1 cellular context compared by ENCODE assay signal in the genomic region with DNA sequence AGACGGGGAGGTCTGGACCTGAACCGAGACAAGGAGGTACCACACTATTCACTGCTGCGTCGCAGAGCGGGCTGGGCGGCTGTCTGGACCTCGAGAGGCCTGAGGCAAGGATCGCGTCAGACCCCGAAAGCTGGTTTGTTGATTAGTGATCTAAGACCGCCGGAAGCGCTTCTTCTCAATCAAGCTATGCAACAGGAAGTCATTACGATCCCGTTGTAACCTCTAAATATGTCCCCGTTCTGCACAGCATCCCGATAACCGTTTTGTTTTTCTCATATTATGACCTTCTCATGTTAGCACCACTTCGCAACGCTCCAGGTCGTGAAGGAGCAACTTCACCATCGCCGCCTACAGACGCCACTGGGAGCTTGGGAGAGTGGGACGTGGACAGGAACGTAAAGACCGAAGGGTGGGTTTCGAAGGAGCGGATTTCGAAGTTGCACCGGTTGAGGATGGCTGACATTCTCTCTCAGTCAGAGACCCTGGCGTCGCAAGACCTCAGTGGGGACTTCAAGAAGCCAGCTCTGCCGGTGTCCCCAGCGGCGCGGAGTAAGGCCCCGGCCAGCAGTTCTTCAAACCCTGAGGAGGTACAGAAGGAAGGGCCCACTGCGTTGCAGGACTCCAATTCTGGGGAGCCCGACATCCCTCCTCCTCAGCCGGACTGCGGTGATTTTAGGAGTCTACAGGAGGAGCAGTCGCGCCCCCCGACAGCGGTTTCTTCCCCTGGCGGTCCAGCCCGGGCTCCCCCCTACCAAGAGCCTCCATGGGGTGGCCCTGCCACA.
TF ChIP-seq lines count a peak whose summit lies in the region.

A gene with protein sequence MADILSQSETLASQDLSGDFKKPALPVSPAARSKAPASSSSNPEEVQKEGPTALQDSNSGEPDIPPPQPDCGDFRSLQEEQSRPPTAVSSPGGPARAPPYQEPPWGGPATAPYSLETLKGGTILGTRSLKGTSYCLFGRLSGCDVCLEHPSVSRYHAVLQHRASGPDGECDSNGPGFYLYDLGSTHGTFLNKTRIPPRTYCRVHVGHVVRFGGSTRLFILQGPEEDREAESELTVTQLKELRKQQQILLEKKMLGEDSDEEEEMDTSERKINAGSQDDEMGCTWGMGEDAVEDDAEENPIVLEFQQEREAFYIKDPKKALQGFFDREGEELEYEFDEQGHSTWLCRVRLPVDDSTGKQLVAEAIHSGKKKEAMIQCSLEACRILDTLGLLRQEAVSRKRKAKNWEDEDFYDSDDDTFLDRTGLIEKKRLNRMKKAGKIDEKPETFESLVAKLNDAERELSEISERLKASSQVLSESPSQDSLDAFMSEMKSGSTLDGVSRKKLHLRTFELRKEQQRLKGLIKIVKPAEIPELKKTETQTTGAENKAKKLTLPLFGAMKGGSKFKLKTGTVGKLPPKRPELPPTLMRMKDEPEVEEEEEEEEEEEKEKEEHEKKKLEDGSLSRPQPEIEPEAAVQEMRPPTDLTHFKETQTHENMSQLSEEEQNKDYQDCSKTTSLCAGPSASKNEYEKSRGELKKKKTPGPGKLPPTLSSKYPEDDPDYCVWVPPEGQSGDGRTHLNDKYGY (plus strand): TSS at position 427 of the 782 bp plus-strand sequence. CDS start 26 bp downstream, at position 453.
A gene with protein sequence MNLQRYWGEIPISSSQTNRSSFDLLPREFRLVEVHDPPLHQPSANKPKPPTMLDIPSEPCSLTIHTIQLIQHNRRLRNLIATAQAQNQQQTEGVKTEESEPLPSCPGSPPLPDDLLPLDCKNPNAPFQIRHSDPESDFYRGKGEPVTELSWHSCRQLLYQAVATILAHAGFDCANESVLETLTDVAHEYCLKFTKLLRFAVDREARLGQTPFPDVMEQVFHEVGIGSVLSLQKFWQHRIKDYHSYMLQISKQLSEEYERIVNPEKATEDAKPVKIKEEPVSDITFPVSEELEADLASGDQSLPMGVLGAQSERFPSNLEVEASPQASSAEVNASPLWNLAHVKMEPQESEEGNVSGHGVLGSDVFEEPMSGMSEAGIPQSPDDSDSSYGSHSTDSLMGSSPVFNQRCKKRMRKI (minus strand): TSS at position 152 of the 782 bp plus-strand sequence. CDS start 1,422 bp downstream, outside the sequence.

TF ChIP-seq in K562, 482 proteins besides CTCF, POLR2A, EP300 and RAD21 (continued from another document and continues in another):
- TF ChIP-seq, protein P1, sequence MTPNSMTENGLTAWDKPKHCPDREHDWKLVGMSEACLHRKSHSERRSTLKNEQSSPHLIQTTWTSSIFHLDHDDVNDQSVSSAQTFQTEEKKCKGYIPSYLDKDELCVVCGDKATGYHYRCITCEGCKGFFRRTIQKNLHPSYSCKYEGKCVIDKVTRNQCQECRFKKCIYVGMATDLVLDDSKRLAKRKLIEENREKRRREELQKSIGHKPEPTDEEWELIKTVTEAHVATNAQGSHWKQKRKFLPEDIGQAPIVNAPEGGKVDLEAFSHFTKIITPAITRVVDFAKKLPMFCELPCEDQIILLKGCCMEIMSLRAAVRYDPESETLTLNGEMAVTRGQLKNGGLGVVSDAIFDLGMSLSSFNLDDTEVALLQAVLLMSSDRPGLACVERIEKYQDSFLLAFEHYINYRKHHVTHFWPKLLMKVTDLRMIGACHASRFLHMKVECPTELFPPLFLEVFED (CRISPR knock-in tag; conservative IDR thresholded peaks at IDR 0.05), result no peak
- TF ChIP-seq, protein P2, sequence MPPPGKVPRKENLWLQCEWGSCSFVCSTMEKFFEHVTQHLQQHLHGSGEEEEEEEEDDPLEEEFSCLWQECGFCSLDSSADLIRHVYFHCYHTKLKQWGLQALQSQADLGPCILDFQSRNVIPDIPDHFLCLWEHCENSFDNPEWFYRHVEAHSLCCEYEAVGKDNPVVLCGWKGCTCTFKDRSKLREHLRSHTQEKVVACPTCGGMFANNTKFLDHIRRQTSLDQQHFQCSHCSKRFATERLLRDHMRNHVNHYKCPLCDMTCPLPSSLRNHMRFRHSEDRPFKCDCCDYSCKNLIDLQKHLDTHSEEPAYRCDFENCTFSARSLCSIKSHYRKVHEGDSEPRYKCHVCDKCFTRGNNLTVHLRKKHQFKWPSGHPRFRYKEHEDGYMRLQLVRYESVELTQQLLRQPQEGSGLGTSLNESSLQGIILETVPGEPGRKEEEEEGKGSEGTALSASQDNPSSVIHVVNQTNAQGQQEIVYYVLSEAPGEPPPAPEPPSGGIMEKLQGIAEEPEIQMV (tag; conservative IDR thresholded peaks at IDR 0.05; ENCODE audit: low read depth), result peak; percentile 84
- TF ChIP-seq, protein P3, sequence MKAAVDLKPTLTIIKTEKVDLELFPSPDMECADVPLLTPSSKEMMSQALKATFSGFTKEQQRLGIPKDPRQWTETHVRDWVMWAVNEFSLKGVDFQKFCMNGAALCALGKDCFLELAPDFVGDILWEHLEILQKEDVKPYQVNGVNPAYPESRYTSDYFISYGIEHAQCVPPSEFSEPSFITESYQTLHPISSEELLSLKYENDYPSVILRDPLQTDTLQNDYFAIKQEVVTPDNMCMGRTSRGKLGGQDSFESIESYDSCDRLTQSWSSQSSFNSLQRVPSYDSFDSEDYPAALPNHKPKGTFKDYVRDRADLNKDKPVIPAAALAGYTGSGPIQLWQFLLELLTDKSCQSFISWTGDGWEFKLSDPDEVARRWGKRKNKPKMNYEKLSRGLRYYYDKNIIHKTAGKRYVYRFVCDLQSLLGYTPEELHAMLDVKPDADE (conservative IDR thresholded peaks at IDR 0.05; ENCODE audit: control insufficient read depth, low read depth, low read length), result no peak; the same call in 1 of the 2 replicates
- TF ChIP-seq, protein P4, sequence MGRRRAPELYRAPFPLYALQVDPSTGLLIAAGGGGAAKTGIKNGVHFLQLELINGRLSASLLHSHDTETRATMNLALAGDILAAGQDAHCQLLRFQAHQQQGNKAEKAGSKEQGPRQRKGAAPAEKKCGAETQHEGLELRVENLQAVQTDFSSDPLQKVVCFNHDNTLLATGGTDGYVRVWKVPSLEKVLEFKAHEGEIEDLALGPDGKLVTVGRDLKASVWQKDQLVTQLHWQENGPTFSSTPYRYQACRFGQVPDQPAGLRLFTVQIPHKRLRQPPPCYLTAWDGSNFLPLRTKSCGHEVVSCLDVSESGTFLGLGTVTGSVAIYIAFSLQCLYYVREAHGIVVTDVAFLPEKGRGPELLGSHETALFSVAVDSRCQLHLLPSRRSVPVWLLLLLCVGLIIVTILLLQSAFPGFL (CRISPR knock-in tag; IDR thresholded peaks at IDR 0.05), result no peak
- TF ChIP-seq, protein P5, sequence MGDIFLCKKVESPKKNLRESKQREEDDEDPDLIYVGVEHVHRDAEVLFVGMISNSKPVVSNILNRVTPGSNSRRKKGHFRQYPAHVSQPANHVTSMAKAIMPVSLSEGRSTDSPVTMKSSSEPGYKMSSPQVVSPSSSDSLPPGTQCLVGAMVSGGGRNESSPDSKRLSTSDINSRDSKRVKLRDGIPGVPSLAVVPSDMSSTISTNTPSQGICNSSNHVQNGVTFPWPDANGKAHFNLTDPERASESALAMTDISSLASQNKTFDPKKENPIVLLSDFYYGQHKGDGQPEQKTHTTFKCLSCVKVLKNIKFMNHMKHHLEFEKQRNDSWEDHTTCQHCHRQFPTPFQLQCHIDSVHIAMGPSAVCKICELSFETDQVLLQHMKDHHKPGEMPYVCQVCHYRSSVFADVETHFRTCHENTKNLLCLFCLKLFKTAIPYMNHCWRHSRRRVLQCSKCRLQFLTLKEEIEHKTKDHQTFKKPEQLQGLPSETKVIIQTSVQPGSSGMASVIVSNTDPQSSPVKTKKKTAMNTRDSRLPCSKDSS (IDR thresholded peaks at IDR 0.05; ENCODE audit: low read depth, partially characterized antibody), result no peak
- no peak for TF ChIP-seq WHSC1 (IDR thresholded peaks at IDR 0.05; ENCODE audit: low read length)
- TF ChIP-seq ELF1 (tag; IDR thresholded peaks at IDR 0.05), result peak; percentile 77
- TF ChIP-seq NFXL1 (CRISPR knock-in tag; IDR thresholded peaks at IDR 0.05), result no peak
- TF ChIP-seq ETV1 (tag; conservative IDR thresholded peaks at IDR 0.05; ENCODE audit: low read depth), result peak; percentile 63
- peak; percentile 98 for TF ChIP-seq GABPA (tag; conservative IDR thresholded peaks at IDR 0.05; ENCODE audit: low read depth)
- TF ChIP-seq CBFA2T3 (IDR thresholded peaks at IDR 0.05), result no peak
- TF ChIP-seq, protein P6, sequence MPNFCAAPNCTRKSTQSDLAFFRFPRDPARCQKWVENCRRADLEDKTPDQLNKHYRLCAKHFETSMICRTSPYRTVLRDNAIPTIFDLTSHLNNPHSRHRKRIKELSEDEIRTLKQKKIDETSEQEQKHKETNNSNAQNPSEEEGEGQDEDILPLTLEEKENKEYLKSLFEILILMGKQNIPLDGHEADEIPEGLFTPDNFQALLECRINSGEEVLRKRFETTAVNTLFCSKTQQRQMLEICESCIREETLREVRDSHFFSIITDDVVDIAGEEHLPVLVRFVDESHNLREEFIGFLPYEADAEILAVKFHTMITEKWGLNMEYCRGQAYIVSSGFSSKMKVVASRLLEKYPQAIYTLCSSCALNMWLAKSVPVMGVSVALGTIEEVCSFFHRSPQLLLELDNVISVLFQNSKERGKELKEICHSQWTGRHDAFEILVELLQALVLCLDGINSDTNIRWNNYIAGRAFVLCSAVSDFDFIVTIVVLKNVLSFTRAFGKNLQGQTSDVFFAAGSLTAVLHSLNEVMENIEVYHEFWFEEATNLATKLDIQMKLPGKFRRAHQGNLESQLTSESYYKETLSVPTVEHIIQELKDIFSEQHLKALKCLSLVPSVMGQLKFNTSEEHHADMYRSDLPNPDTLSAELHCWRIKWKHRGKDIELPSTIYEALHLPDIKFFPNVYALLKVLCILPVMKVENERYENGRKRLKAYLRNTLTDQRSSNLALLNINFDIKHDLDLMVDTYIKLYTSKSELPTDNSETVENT (CRISPR knock-in tag; IDR thresholded peaks at IDR 0.05), result no peak
- no peak for TF ChIP-seq ESRRB (CRISPR knock-in tag; IDR thresholded peaks at IDR 0.05; ENCODE audit: borderline replicate concordance)
- TF ChIP-seq ELF4 (CRISPR knock-in tag; IDR thresholded peaks at IDR 0.05), result no peak
- peak; percentile 83 for TF ChIP-seq FOXP1 (CRISPR knock-in tag; IDR thresholded peaks at IDR 0.05)
- TF ChIP-seq MAZ (CRISPR knock-in tag; conservative IDR thresholded peaks at IDR 0.05 in 1 of 2, IDR thresholded peaks at IDR 0.05 in 1 of 2), result peak; percentile 11 to 34; a peak in 1 of 4 replicates
- peak; percentile 64; the same call in 1 of the 2 replicates for TF ChIP-seq POLR2AphosphoS5 (IDR thresholded peaks at IDR 0.05; ENCODE audit: control insufficient read depth, insufficient read depth, low read depth, low read length)
- TF ChIP-seq ETV5 (CRISPR knock-in tag; IDR thresholded peaks at IDR 0.05; ENCODE audit: low read depth), result peak; percentile 74; the same call in 1 of the 2 replicates
- TF ChIP-seq ZNF121 (CRISPR knock-in tag; conservative IDR thresholded peaks at IDR 0.05), result no peak
- TF ChIP-seq, protein P7, sequence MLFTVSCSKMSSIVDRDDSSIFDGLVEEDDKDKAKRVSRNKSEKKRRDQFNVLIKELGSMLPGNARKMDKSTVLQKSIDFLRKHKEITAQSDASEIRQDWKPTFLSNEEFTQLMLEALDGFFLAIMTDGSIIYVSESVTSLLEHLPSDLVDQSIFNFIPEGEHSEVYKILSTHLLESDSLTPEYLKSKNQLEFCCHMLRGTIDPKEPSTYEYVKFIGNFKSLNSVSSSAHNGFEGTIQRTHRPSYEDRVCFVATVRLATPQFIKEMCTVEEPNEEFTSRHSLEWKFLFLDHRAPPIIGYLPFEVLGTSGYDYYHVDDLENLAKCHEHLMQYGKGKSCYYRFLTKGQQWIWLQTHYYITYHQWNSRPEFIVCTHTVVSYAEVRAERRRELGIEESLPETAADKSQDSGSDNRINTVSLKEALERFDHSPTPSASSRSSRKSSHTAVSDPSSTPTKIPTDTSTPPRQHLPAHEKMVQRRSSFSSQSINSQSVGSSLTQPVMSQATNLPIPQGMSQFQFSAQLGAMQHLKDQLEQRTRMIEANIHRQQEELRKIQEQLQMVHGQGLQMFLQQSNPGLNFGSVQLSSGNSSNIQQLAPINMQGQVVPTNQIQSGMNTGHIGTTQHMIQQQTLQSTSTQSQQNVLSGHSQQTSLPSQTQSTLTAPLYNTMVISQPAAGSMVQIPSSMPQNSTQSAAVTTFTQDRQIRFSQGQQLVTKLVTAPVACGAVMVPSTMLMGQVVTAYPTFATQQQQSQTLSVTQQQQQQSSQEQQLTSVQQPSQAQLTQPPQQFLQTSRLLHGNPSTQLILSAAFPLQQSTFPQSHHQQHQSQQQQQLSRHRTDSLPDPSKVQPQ (CRISPR knock-in tag; IDR thresholded peaks at IDR 0.05; ENCODE audit: borderline replicate concordance), result no peak
- TF ChIP-seq ZNF780A (CRISPR knock-in tag; IDR thresholded peaks at IDR 0.05), result no peak
- TF ChIP-seq XRCC5 (IDR thresholded peaks at IDR 0.05; ENCODE audit: low read depth, low read length), result peak; percentile 98
- TF ChIP-seq U2AF2 (optimal IDR thresholded peaks at IDR 0.05; ENCODE audit: low read depth, low read length), result no peak
- TF ChIP-seq GTF2E2 (tag; IDR thresholded peaks at IDR 0.05), result peak; percentile 96
- no peak for TF ChIP-seq MAFF (IDR thresholded peaks at IDR 0.05; ENCODE audit: low read length)
- peak; percentile 98 for TF ChIP-seq NFATC3 (IDR thresholded peaks at IDR 0.05)
- TF ChIP-seq MTA2 (IDR thresholded peaks at IDR 0.05; ENCODE audit: low read depth), result peak; percentile 46; the same call in 1 of the 2 replicates
- no peak for TF ChIP-seq SAFB (IDR thresholded peaks at IDR 0.05; ENCODE audit: borderline replicate concordance, low read depth, low read length)
- TF ChIP-seq MEIS2 (IDR thresholded peaks at IDR 0.05; ENCODE audit: partially characterized antibody), result peak; percentile 0
- TF ChIP-seq, protein P8, sequence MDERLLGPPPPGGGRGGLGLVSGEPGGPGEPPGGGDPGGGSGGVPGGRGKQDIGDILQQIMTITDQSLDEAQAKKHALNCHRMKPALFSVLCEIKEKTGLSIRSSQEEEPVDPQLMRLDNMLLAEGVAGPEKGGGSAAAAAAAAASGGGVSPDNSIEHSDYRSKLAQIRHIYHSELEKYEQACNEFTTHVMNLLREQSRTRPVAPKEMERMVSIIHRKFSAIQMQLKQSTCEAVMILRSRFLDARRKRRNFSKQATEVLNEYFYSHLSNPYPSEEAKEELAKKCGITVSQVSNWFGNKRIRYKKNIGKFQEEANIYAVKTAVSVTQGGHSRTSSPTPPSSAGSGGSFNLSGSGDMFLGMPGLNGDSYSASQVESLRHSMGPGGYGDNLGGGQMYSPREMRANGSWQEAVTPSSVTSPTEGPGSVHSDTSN (CRISPR knock-in tag; IDR thresholded peaks at IDR 0.05; ENCODE audit: low read depth), result no peak
- TF ChIP-seq, protein P8 (tag; conservative IDR thresholded peaks at IDR 0.05; ENCODE audit: low read depth), result 0 out of 2 replicates have a peak, but pooled peaks have one; percentile 9
- TF ChIP-seq, protein P9, sequence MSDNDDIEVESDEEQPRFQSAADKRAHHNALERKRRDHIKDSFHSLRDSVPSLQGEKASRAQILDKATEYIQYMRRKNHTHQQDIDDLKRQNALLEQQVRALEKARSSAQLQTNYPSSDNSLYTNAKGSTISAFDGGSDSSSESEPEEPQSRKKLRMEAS (CRISPR knock-in tag; IDR thresholded peaks at IDR 0.05), result no peak
- TF ChIP-seq BACH1 (tag; IDR thresholded peaks at IDR 0.05), result no peak
- no peak; the same call in 1 of the 2 replicates for TF ChIP-seq PML (IDR thresholded peaks at IDR 0.05; ENCODE audit: low read length)
- TF ChIP-seq ZNF445 (CRISPR knock-in tag; IDR thresholded peaks at IDR 0.05; ENCODE audit: low read depth), result no peak
- peak; percentile 89 for TF ChIP-seq KDM5B (IDR thresholded peaks at IDR 0.05; ENCODE audit: insufficient replicate concordance, low read depth, low read length)
- no peak for TF ChIP-seq PTRF (tag; IDR thresholded peaks at IDR 0.05)
- no peak for TF ChIP-seq ZNF561 (CRISPR knock-in tag; conservative IDR thresholded peaks at IDR 0.05)
